In the genomic region with DNA sequence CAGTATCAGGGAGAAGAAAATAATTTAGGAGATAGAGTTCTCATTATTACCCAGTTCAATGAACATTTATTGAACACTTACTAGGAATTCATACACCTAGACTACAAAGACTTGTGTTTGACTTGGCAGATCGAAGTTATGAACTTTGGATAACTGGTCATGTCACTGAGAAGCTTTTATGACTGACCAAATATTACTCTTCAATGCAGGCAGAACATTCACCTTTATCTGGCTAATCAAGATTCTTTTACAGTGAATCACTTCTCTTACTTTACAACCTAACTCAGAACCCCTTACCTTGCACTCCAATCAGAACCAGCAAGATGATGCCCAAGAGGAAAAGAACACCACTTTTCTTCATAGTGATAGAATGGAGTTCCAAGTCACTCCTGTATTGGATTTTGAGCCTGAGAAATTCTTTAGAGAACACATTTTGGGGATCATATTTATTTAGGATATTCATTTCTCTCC, we compare ENCODE assay signal across 1 cellular context.
A peak's percentile ranks its signal among the peaks of the same experiment; 100 is the strongest.
TF ChIP-seq lines count a peak whose summit lies in the region.

A gene (minus strand): TSS at position 421 of the 471 bp plus-strand sequence. CDS start 60 bp downstream, at position 361.

TF ChIP-seq in HCT116, 20 proteins besides CTCF, POLR2A, EP300 and RAD21:
- 0 out of 2 replicates have a peak, but pooled peaks have one; percentile 12 for TF ChIP-seq JUND (IDR thresholded peaks at IDR 0.05)
- TF ChIP-seq SP1 (IDR thresholded peaks at IDR 0.05; ENCODE audit: low read depth) = no peak
- no peak for TF ChIP-seq EZH2phosphoT487 (IDR thresholded peaks at IDR 0.05; ENCODE audit: borderline replicate concordance)
- no peak for TF ChIP-seq ELF1 (IDR thresholded peaks at IDR 0.05; ENCODE audit: borderline replicate concordance, low read depth)
- TF ChIP-seq SIN3A (IDR thresholded peaks at IDR 0.05; ENCODE audit: low read depth) = no peak
- TF ChIP-seq EGR1 (IDR thresholded peaks at IDR 0.05; ENCODE audit: low read depth) = no peak
